In genomic region chr9:111148390-111148993, GRCh38 we compare ENCODE assay signal across 12 cellular contexts.
DNase-seq lines count a peak whose midpoint lies in the region; ATAC-seq and TF ChIP-seq lines count a peak whose summit lies in the region.
"Had no signal": no experiment of that assay in that cellular context is flagged by ENCODE, and none has a peak within 500 bp of the region (broad histone marks: within the 10 kb centered on the region; RNA-seq: fewer than 3 reads in every experiment).

No MANE protein-coding gene starts in this region.

- no peaks in the 10 kb centered on the region for H3K79me2 ChIP-seq in fibroblast of lung (ENCODE audit: control insufficient read depth, insufficient read depth, low read length)

- H3K9ac ChIP-seq in fibroblast of lung (ENCODE audit: insufficient read depth, low read length), result no peak overlapping the region

- no peaks in the 10 kb centered on the region for H3K36me3 ChIP-seq in fibroblast of lung (ENCODE audit: control insufficient read depth, insufficient read depth, low read length)

- peak overlapping the region; percentile 33 for H2AFZ ChIP-seq in fibroblast of lung (ENCODE audit: low read length)

- peak; percentile 26 for DNase-seq in AG10803 (ENCODE audit: low read depth)
- peak in 1 of 2 donors; percentile 42 for DNase-seq in fibroblast of lung (ENCODE audit: low read depth in 2 of 2)
- DNase-seq in A172 (ENCODE audit: low spot score), result no peak
- DNase-seq in activated CD8-positive, alpha-beta memory T cell treated with anti-CD3 and anti-CD28 coated beads, Interleukin-2, amount 50 U/mL, for 4 hours, result no peak
- no peak for DNase-seq in stimulated activated CD4-positive, alpha-beta T cell treated with anti-CD3 and anti-CD28 coated beads, Interleukin-15, amount 100 ng/mL, for 24 hours
- no peak for DNase-seq in HK-2 (ENCODE audit: unreplicated experiment)
- DNase-seq: activated CD8-positive, alpha-beta memory T cell treated with anti-CD3 and anti-CD28 coated beads, Interleukin-2, amount 50 U/mL, for 48 hours; NCI-H1048; NCI-H774 had no signal

- TF ChIP-seq CTCF in AG10803 (conservative IDR thresholded peaks at IDR 0.05; ENCODE audit: low read length) (no peak), fibroblast of lung (conservative IDR thresholded peaks at IDR 0.05 in 1 of 2, IDR thresholded peaks at IDR 0.05 in 1 of 2; ENCODE audit: low read depth in 1 of 2, low read length in 2 of 2) (no peak)

- no peak overlapping the region for H3K4me3 ChIP-seq in AG10803 (ENCODE audit: low read length)
- no peak overlapping the region for H3K4me3 ChIP-seq in fibroblast of lung (replicated peaks in 1 of 4; ENCODE audit: control extremely low read depth in 1 of 4, insufficient read depth in 1 of 4, low read depth in 3 of 4, low read length in 4 of 4)

- no peaks in the 10 kb centered on the region for H3K27me3 ChIP-seq in fibroblast of lung (ENCODE audit: control insufficient read depth, insufficient read depth, low read length)

- H4K20me1 ChIP-seq in fibroblast of lung (ENCODE audit: control insufficient read depth, extremely low read depth, insufficient read depth, low read length), result no peaks in the 10 kb centered on the region

- peak; percentile 85 for ATAC-seq in GM19438 (IDR thresholded peaks at IDR 0.05; ENCODE audit: low read depth, unreplicated experiment)
- ATAC-seq in HG03571 (IDR thresholded peaks at IDR 0.05; ENCODE audit: unreplicated experiment), result peak; percentile 53
- ATAC-seq: left lobe of liver had no signal

- no peak overlapping the region for H3K27ac ChIP-seq in fibroblast of lung (ENCODE audit: insufficient read depth, low read length)

- H3K4me2 ChIP-seq in fibroblast of lung (ENCODE audit: extremely low read depth, insufficient read depth, low read length), result peak overlapping the region; percentile 9

- peaks cover 8% of the 10 kb centered on the region for H3K4me1 ChIP-seq in fibroblast of lung (ENCODE audit: control insufficient read depth, extremely low read depth, insufficient read depth, low read length)

- H3K9me3 ChIP-seq in fibroblast of lung (ENCODE audit: control insufficient read depth, insufficient read depth, low read depth, low read length), result no peaks in the 10 kb centered on the region
